ENCODE assay signal across 8 cellular contexts in genomic region chr17:77140878-77141767, GRCh38. TPM values are rescaled to one million over a fixed set of nuclear protein-coding genes. Genes with fewer than 3 reads are reported as not detected.
A peak's percentile ranks its signal among the peaks of the same experiment; 100 is the strongest.
DNase-seq lines count a peak whose midpoint lies in the region; ATAC-seq, FAIRE-seq and TF ChIP-seq lines count a peak whose summit lies in the region.

SEC14L1 (plus strand) TSS chr17:77140969; CDS start chr17:77143597, 2,628 bp downstream.

- CTCF ChIA-PET in mammary epithelial cell (lab: Charles Lee; ENCODE audit: low non-redundant PET): interaction anchor here (0.5 to 0.8 kb wide), 2 partner anchors 16 to 24 kb away, joined by 3 to 4 read pairs; no protein-coding TSS in a partner anchor

- DNase-seq in AG20443 (ENCODE audit: low spot score): peak; percentile 29
- peak; percentile 20 for DNase-seq in GM19238 (ENCODE audit: insufficient read length, low spot score)
- DNase-seq in SW480 (ENCODE audit: low spot score): peak; percentile 67
- DNase-seq in mammary epithelial cell: peak; percentile 35
- no peak for DNase-seq in keratinocyte (ENCODE audit: low read depth, low spot score)
- DNase-seq in stimulated activated CD4-positive, alpha-beta T cell treated with anti-CD3 and anti-CD28 coated beads, Interleukin-12 subunit alpha, Interleukin-12 subunit beta, amount 100 ng/mL, for 4 hours: peak; percentile 24
- DNase-seq in AG08395 (ENCODE audit: low spot score): no peak

- H3K79me2 ChIP-seq in mammary epithelial cell (ENCODE audit: insufficient read depth, low read length) (peaks cover 51% of the 10 kb centered on the region), keratinocyte (ENCODE audit: control insufficient read depth, insufficient read depth, low read length) (peaks cover 45% of the 10 kb centered on the region)

- H4K20me1 ChIP-seq in mammary epithelial cell (ENCODE audit: insufficient read depth, low read length): no peaks in the 10 kb centered on the region
- no peaks in the 10 kb centered on the region for H4K20me1 ChIP-seq in keratinocyte (ENCODE audit: control insufficient read depth, extremely low read depth, insufficient read depth, low read length)

- in situ Hi-C loops in mammary epithelial cell (cut with MboI; ENCODE audit: low sequenced_read_pairs in 2 of 2): no loop called here

- H3K4me3 ChIP-seq in mammary epithelial cell (replicated peaks in 1 of 3; ENCODE audit: insufficient read depth in 1 of 3, low read depth in 2 of 3, low read length in 3 of 3) (peak within 1 kb of the TSS; percentile 89 to 95 (median 89)), keratinocyte (ENCODE audit: control insufficient read depth in 2 of 3, extremely low read depth in 1 of 3, insufficient read depth in 2 of 3, low read depth in 1 of 3, low read length in 3 of 3) (peak within 1 kb of the TSS; percentile 82 to 93 (median 85))

- H2AFZ ChIP-seq in mammary epithelial cell (ENCODE audit: low read depth, low read length) (peak within 1 kb of the TSS; percentile 51), keratinocyte (ENCODE audit: control insufficient read depth, low read length) (peak within 1 kb of the TSS; percentile 5)

- H3K36me3 ChIP-seq in mammary epithelial cell (ENCODE audit: insufficient read depth, low read length) (peaks cover 18% of the 10 kb centered on the region), keratinocyte (ENCODE audit: control insufficient read depth in 2 of 2, extremely low read depth in 1 of 2, insufficient read depth in 2 of 2, low read length in 2 of 2) (peaks cover 3 to 16% of the 10 kb centered on the region in 2 experiments)

- no TSS peak for BruUV-seq in mammary epithelial cell (replicated peaks; lab: Mats Ljungman, UMichigan)

- TF ChIP-seq CTCF in mammary epithelial cell (conservative IDR thresholded peaks at IDR 0.05 in 1 of 2, IDR thresholded peaks at IDR 0.05 in 1 of 2; ENCODE audit: extremely low read depth in 1 of 2, insufficient read depth in 1 of 2, low read depth in 1 of 2, low read length in 2 of 2): no peak
- TF ChIP-seq CTCF in keratinocyte (optimal IDR thresholded peaks at IDR 0.05 in 1 of 3, IDR thresholded peaks at IDR 0.05 in 1 of 3, conservative IDR thresholded peaks at IDR 0.05 in 1 of 3; ENCODE audit: extremely low read depth in 1 of 3, insufficient read depth in 2 of 3, low read length in 3 of 3): no peak

- H3K4me2 ChIP-seq in mammary epithelial cell (ENCODE audit: insufficient read depth, low read depth, low read length) (peak within 1 kb of the TSS; percentile 93), keratinocyte (ENCODE audit: control insufficient read depth, extremely low read depth, insufficient read depth, low read depth, low read length) (peak within 1 kb of the TSS; percentile 98)

- H3K27me3 ChIP-seq in mammary epithelial cell (ENCODE audit: insufficient read depth, low read length) (no peaks in the 10 kb centered on the region), keratinocyte (ENCODE audit: control insufficient read depth, extremely low read depth, insufficient read depth, low read length) (no peaks in the 10 kb centered on the region)

- H3K9ac ChIP-seq in mammary epithelial cell (ENCODE audit: insufficient read depth, low read length): peak within 1 kb of the TSS; percentile 97
- H3K9ac ChIP-seq in keratinocyte (ENCODE audit: control insufficient read depth, extremely low read depth, insufficient read depth, low read length): peak within 1 kb of the TSS; percentile 93

- FAIRE-seq in keratinocyte (lab: Jason Lieb, UNC): no peak

- 10% methylated on average over 18 of the region's 99 CpGs for WGBS in mammary epithelial cell (ENCODE audit: low coverage, missing lambda C conversion rate)

- no peaks in the 10 kb centered on the region for H3K9me1 ChIP-seq in keratinocyte (ENCODE audit: control insufficient read depth, extremely low read depth, insufficient read depth, low read length)

- peaks cover 11% of the 10 kb centered on the region for H3K9me3 ChIP-seq in mammary epithelial cell (replicated peaks; ENCODE audit: insufficient read depth, low read length)
- H3K9me3 ChIP-seq in keratinocyte (ENCODE audit: control insufficient read depth, low read depth, low read length): peaks cover 8% of the 10 kb centered on the region

- intact Hi-C loops in mammary epithelial cell (cut with micrococcal nuclease): loop anchor here (1.0 to 2.0 kb wide), 3 partner anchors 16 to 114 kb away; no protein-coding TSS in a partner anchor

- H3K27ac ChIP-seq in mammary epithelial cell (ENCODE audit: insufficient read depth, low read depth, low read length) (peak within 1 kb of the TSS; percentile 95), keratinocyte (ENCODE audit: control insufficient read depth, insufficient read depth, low read length) (peak within 1 kb of the TSS; percentile 97)

- peak; percentile 9 for ATAC-seq in HG03558 (IDR thresholded peaks at IDR 0.05; ENCODE audit: extremely low read depth, unreplicated experiment)

- H3K4me1 ChIP-seq in mammary epithelial cell (ENCODE audit: insufficient read depth, low read length): peaks cover 39% of the 10 kb centered on the region
- peaks cover 32% of the 10 kb centered on the region for H3K4me1 ChIP-seq in keratinocyte (ENCODE audit: control insufficient read depth, extremely low read depth, insufficient read depth, low read length)

- dilution Hi-C loops in mammary epithelial cell (cut with HindIII; ENCODE audit: low sequenced_read_pairs): no loop called here
- dilution Hi-C loops in keratinocyte (cut with MboI; ENCODE audit: extremely low pct_ligation_motif_present, low sequenced_read_pairs): no loop called here

RNA-seq across cellular contexts. Expression of gene SEC14L1, which starts in this region (rescaled TPM):
- total RNA-seq in mammary epithelial cell: 10 to 100 TPM; 66.0 to 67.6 TPM
- polyA plus RNA-seq in mammary epithelial cell (34.8 TPM), keratinocyte (20.1 to 44.6 TPM (median 35.6 TPM) in 3 replicates)
- polyA minus RNA-seq in mammary epithelial cell (53.9 TPM), keratinocyte (32.6 to 43.9 TPM (median 43.7 TPM) in 3 replicates)
- polyA plus RNA-seq in keratinocyte (2011; ENCODE audit: low read depth): 114 TPM
- 38.6 and 56.2 TPM in 2 replicates for polyA plus RNA-seq in keratinocyte (2011; cell fraction: cytosol; rRNA removed)
- 55.1 and 64.2 TPM in 2 replicates for polyA plus RNA-seq in keratinocyte (2011; cell fraction: nucleus; rRNA removed)
- 40.0 and 57.5 TPM in 2 replicates for polyA plus RNA-seq in keratinocyte (2012; ENCODE audit: low replicate concordance)
- 58.9 TPM for polyA minus RNA-seq in keratinocyte (2011; cell fraction: cytosol; rRNA and poly(A)+ RNA removed)
- polyA minus RNA-seq in keratinocyte (2011; cell fraction: nucleus; rRNA and poly(A)+ RNA removed): 34.9 and 68.3 TPM in 2 replicates

Comparison
In these comparisons a context has a peak if more than half of its experiments do, and no peak if none do; other contexts are left out.
1. DNase-seq: peak in AG20443 (single experiment), GM19238 (single experiment), SW480 (single experiment), mammary epithelial cell (single experiment) and stimulated activated CD4-positive, alpha-beta T cell treated with anti-CD3 and anti-CD28 coated beads, Interleukin-12 subunit alpha, Interleukin-12 subunit beta, amount 100 ng/mL, for 4 hours (single experiment); none in keratinocyte (single experiment) and AG08395 (single experiment).